Comparison of ENCODE assay signal across 20 cellular contexts in genomic region chr4:173937871-173938270, GRCh38.
A peak's percentile ranks its signal among the peaks of the same experiment; 100 is the strongest.
DNase-seq lines count a peak whose midpoint lies in the region; FAIRE-seq and TF ChIP-seq lines count a peak whose summit lies in the region.
"Had no signal": no experiment of that assay in that cellular context is flagged by ENCODE, and none has a peak within 500 bp of the region (broad histone marks: within the 10 kb centered on the region; RNA-seq: fewer than 3 reads in every experiment).

No MANE protein-coding gene starts in this region.

- H3K4me3 ChIP-seq in sigmoid colon, result no peak overlapping the region

- H3K27ac ChIP-seq in sigmoid colon, result peak overlapping the region in 3 of 4 donors; percentile 45 to 81 (median 64)
- H3K27ac ChIP-seq: C4-2B had no signal

- no peaks in the 10 kb centered on the region for H3K36me3 ChIP-seq in sigmoid colon

- intact Hi-C loops in sigmoid colon (cut with DNase I), result loop anchor here (5.0 to 10.0 kb wide), 3 partner anchors 54 to 403 kb away; partner anchors contain the start of gene HAND2

- DNase-seq in LHCN-M2 (ENCODE audit: low read depth), result peak; percentile 30
- DNase-seq in dedifferentiated amniotic fluid mesenchymal stem cell (ENCODE audit: extremely low spot score), result peak; percentile 55
- no peak for DNase-seq in sigmoid colon
- DNase-seq in activated CD4-positive, alpha-beta T cell treated with anti-CD3 and anti-CD28 coated beads, Interleukin-2, amount 50 U/mL, for 1 hour, result no peak
- DNase-seq in activated CD4-positive, alpha-beta T cell treated with anti-CD3 and anti-CD28 coated beads, Interleukin-2, amount 50 U/mL, for 4 hours, result no peak
- DNase-seq in DMS79 treated with DMSO at 0.1 percent for 48 hours (lab: John Stamatoyannopoulos, UW), result no peak
- DNase-seq: 8988T; Calu3; CD8-positive, alpha-beta memory T cell; DMS153; GOT3; Karpas-422; MM.1S; NCI-H1092; NCI-H1436; NCI-H1930; NCI-H748 treated with DMSO at 0.1 percent for 48 hours had no signal

- H3K9me3 ChIP-seq in sigmoid colon, result no peaks in the 10 kb centered on the region

- no peak for TF ChIP-seq EP300 in sigmoid colon (IDR thresholded peaks at IDR 0.05)

- no peak for TF ChIP-seq POLR2A in sigmoid colon (IDR thresholded peaks at IDR 0.05)

- H3K4me1 ChIP-seq in sigmoid colon, result peaks cover 0 to 45% (median 38%) of the 10 kb centered on the region in 4 donors

- WGBS in sigmoid colon, 2 donors, result 75 to 81% methylated on average over 1 of the region's 1 CpG

- no peaks in the 10 kb centered on the region for H3K27me3 ChIP-seq in sigmoid colon

- peak; percentile 98 for FAIRE-seq in A204.1 (lab: Jason Lieb, UNC)
- FAIRE-seq: G401.6 had no signal

- no peak for TF ChIP-seq CTCF in sigmoid colon (IDR thresholded peaks at IDR 0.05)

Comparison
In these comparisons a context has a peak if more than half of its experiments do, and no peak if none do; other contexts are left out.
1. DNase-seq: peak in LHCN-M2 (single experiment) and dedifferentiated amniotic fluid mesenchymal stem cell (single experiment); none in sigmoid colon (single experiment), activated CD4-positive, alpha-beta T cell treated with anti-CD3 and anti-CD28 coated beads, Interleukin-2, amount 50 U/mL, for 1 hour (single experiment), activated CD4-positive, alpha-beta T cell treated with anti-CD3 and anti-CD28 coated beads, Interleukin-2, amount 50 U/mL, for 4 hours (0 of 2) and DMS79 treated with DMSO at 0.1 percent for 48 hours (single experiment).